Comparison of ENCODE assay signal across 15 cellular contexts in genomic region chr12:15336772-15337553, GRCh38. TPM values are rescaled to one million over a fixed set of nuclear protein-coding genes. Genes with fewer than 3 reads are reported as not detected.
A peak's percentile ranks its signal among the peaks of the same experiment; 100 is the strongest.
DNase-seq lines count a peak whose midpoint lies in the region; ATAC-seq and TF ChIP-seq lines count a peak whose summit lies in the region.
"Had no signal": no experiment of that assay in that cellular context is flagged by ENCODE, and none has a peak within 500 bp of the region (broad histone marks: within the 10 kb centered on the region; RNA-seq: fewer than 3 reads in every experiment).

No MANE protein-coding gene starts in this region.

- DNase-seq in Daoy (ENCODE audit: low read depth) (peak; percentile 54), RKO (ENCODE audit: low spot score) (peak; percentile 76), fibroblast of gingiva (ENCODE audit: low read depth) (peak; percentile 38), osteoblast (ENCODE audit: insufficient read length, low spot score, missing footprints) (no peak), NCI-H526 (lab: John Stamatoyannopoulos, UW) (no peak), MM.1S (no peak)
- DNase-seq: activated CD4-positive, alpha-beta T cell treated with anti-CD3 and anti-CD28 coated beads for 36 hours; CD4-positive, alpha-beta memory T cell; NCI-H1694 treated with DMSO at 0.1 percent for 48 hours; NK-92 treated with Interleukin-12 subunit alpha and Interleukin-12 subunit beta, amount 100 ng/mL, for 24 hours had no signal

- ATAC-seq in GM18505 (IDR thresholded peaks at IDR 0.05; ENCODE audit: unreplicated experiment) (no peak), GM19397 (IDR thresholded peaks at IDR 0.05; ENCODE audit: unreplicated experiment) (no peak)
- ATAC-seq: activated CD4-positive, alpha-beta T cell treated with anti-CD3 and anti-CD28 coated beads for 36 hours; left lobe of liver had no signal

- H3K4me3 ChIP-seq in osteoblast (ENCODE audit: insufficient read depth, low read length) (peak overlapping the region; percentile 18), MM.1S (ENCODE audit: low read length) (no peak overlapping the region)
- H3K4me3 ChIP-seq: cardiac muscle cell, esophagus muscularis mucosa had no signal

- H3K4me2 ChIP-seq in osteoblast (ENCODE audit: insufficient read depth, low read length) (peak overlapping the region; percentile 75), MM.1S (ENCODE audit: low read depth, low read length) (no peak overlapping the region)

- H3K9me3 ChIP-seq in osteoblast (ENCODE audit: low read depth, low read length) (no peaks in the 10 kb centered on the region), MM.1S (replicated peaks; ENCODE audit: insufficient read depth, low read length) (no peaks in the 10 kb centered on the region)
- H3K9me3 ChIP-seq: esophagus muscularis mucosa had no signal

- H3F3A ChIP-seq in MM.1S (ENCODE audit: insufficient read depth, low read length) = no peaks in the 10 kb centered on the region

- H3K27ac ChIP-seq in osteoblast (ENCODE audit: low read depth, low read length) = no peak overlapping the region
- no peak overlapping the region for H3K27ac ChIP-seq in MM.1S (ENCODE audit: low read length)
- H3K27ac ChIP-seq: cardiac muscle cell, esophagus muscularis mucosa had no signal

- H3K9me2 ChIP-seq in MM.1S (replicated peaks; ENCODE audit: insufficient read depth, low read length) = no peaks in the 10 kb centered on the region

- no peak overlapping the region for H3K9ac ChIP-seq in MM.1S (ENCODE audit: low read length)

- H4K20me1 ChIP-seq in osteoblast (ENCODE audit: insufficient read depth, low read length) (no peaks in the 10 kb centered on the region), MM.1S (ENCODE audit: insufficient read depth, low read length) (no peaks in the 10 kb centered on the region)

- H3K79me2 ChIP-seq in osteoblast (ENCODE audit: insufficient read depth, low read length) (no peaks in the 10 kb centered on the region), MM.1S (ENCODE audit: low read length) (no peaks in the 10 kb centered on the region)

- H3K36me3 ChIP-seq in osteoblast (ENCODE audit: insufficient read depth, low read length) (no peaks in the 10 kb centered on the region), MM.1S (replicated peaks; ENCODE audit: insufficient read depth, low read length) (no peaks in the 10 kb centered on the region)
- H3K36me3 ChIP-seq: cardiac muscle cell, esophagus muscularis mucosa had no signal

- peaks cover 2% of the 10 kb centered on the region for H3K27me3 ChIP-seq in osteoblast (ENCODE audit: insufficient read depth, low read length)
- H3K27me3 ChIP-seq in MM.1S (replicated peaks; ENCODE audit: insufficient read depth, low read length) = no peaks in the 10 kb centered on the region
- H3K27me3 ChIP-seq: esophagus muscularis mucosa had no signal

- H3K4me1 ChIP-seq in osteoblast (ENCODE audit: insufficient read depth, low read length) = peaks cover 13% of the 10 kb centered on the region
- H3K4me1 ChIP-seq in MM.1S (ENCODE audit: low read length) = no peaks in the 10 kb centered on the region
- H3K4me1 ChIP-seq: esophagus muscularis mucosa had no signal

- H2AFZ ChIP-seq in osteoblast (ENCODE audit: low read length) (peak overlapping the region; percentile 52), MM.1S (ENCODE audit: low read length) (no peak overlapping the region)

- TF ChIP-seq CTCF in osteoblast (IDR thresholded peaks at IDR 0.05; ENCODE audit: extremely low read depth, low read depth, low read length) = no peak
- no peak for TF ChIP-seq CTCF in MM.1S (IDR thresholded peaks at IDR 0.05; ENCODE audit: low read length)

- no peak for TF ChIP-seq POLR2A in GM18505 (IDR thresholded peaks at IDR 0.05; ENCODE audit: borderline replicate concordance, extremely low read depth, insufficient read depth, insufficient read length)

RNA-seq across cellular contexts. Expression of gene PTPRO, which starts 14.7 kb away (rescaled TPM):
- total RNA-seq in Daoy (2014; rRNA removed; shearing (Covaris generic)) = 1.5 and 3.0 TPM in 2 replicates
- under 0.01 and 0.29 TPM in 2 replicates for total RNA-seq in osteoblast

Comparison
In these comparisons a context has a peak if more than half of its experiments do, and no peak if none do; other contexts are left out.
1. DNase-seq: peak in Daoy (single experiment), RKO (single experiment) and fibroblast of gingiva (single experiment); none in osteoblast (single experiment), NCI-H526 (0 of 2) and MM.1S (single experiment).